14 cellular contexts compared by ENCODE assay signal in genomic region chr1:24640288-24640687, GRCh38. TPM values are rescaled to one million over a fixed set of nuclear protein-coding genes. Genes with fewer than 3 reads are reported as not detected.
DNase-seq lines count a peak whose midpoint lies in the region; ATAC-seq and TF ChIP-seq lines count a peak whose summit lies in the region.
"Had no signal": no experiment of that assay in that cellular context is flagged by ENCODE, and none has a peak within 500 bp of the region (broad histone marks: within the 10 kb centered on the region; RNA-seq: fewer than 3 reads in every experiment).

No MANE protein-coding gene starts in this region.

- no peak overlapping the region for H2AFZ ChIP-seq in neural progenitor cell (replicated peaks)

- H3K4me3 Mint-ChIP-seq in activated CD4-positive, alpha-beta T cell treated with anti-CD3 and anti-CD28 coated beads, Interleukin-2, amount 10 ng/mL, durations not matched to agents 24 days and 14 days = peak overlapping the region; percentile 17
- peak overlapping the region; percentile 98 for H3K4me3 Mint-ChIP-seq in neural progenitor cell

- ATAC-seq in esophagus mucosa = no peak
- ATAC-seq in GM21528 (IDR thresholded peaks at IDR 0.05; ENCODE audit: low FRiP score, unreplicated experiment) = no peak

- H4K20me1 ChIP-seq in neural progenitor cell (ENCODE audit: low read depth) = peaks cover 18% of the 10 kb centered on the region

- peaks cover 31% of the 10 kb centered on the region for H3K79me2 ChIP-seq in neural progenitor cell (ENCODE audit: low read depth)

- H3K9me3 Mint-ChIP-seq in activated CD4-positive, alpha-beta T cell treated with anti-CD3 and anti-CD28 coated beads, Interleukin-2, amount 10 ng/mL, durations not matched to agents 24 days and 14 days = no peaks in the 10 kb centered on the region
- H3K9me3 Mint-ChIP-seq in neural progenitor cell = no peaks in the 10 kb centered on the region

- intact Hi-C loops in activated CD4-positive, alpha-beta T cell treated with anti-CD3 and anti-CD28 coated beads, Interleukin-2, amount 10 ng/mL, durations not matched to agents 24 days and 14 days (cut with micrococcal nuclease) = loop anchor here (5.0 kb wide), 5 partner anchors 158 to 1273 kb away; partner anchors contain the start of genes NIPAL3, SRSF10 and ZNF436

- no peak overlapping the region for H3K4me3 ChIP-seq in choroid plexus epithelial cell (ENCODE audit: low read depth, low read length)
- H3K4me3 ChIP-seq in neural progenitor cell = no peak overlapping the region
- H3K4me3 ChIP-seq: sigmoid colon, upper lobe of left lung had no signal

- H3K4me2 ChIP-seq in neural progenitor cell = no peak overlapping the region

- peaks cover 15% of the 10 kb centered on the region for H3K36me3 Mint-ChIP-seq in activated CD4-positive, alpha-beta T cell treated with anti-CD3 and anti-CD28 coated beads, Interleukin-2, amount 10 ng/mL, durations not matched to agents 24 days and 14 days (ENCODE audit: low read depth)
- peaks cover 4% of the 10 kb centered on the region for H3K36me3 Mint-ChIP-seq in neural progenitor cell

- H3K4me1 ChIP-seq in neural progenitor cell = peaks cover 17% of the 10 kb centered on the region

- H3K36me3 ChIP-seq in neural progenitor cell = peaks cover 2% of the 10 kb centered on the region
- H3K36me3 ChIP-seq: upper lobe of left lung had no signal

- no peak overlapping the region for H3K27ac ChIP-seq in neural progenitor cell

- TF ChIP-seq CTCF in choroid plexus epithelial cell (conservative IDR thresholded peaks at IDR 0.05; ENCODE audit: low read depth, low read length) (no peak), neural progenitor cell (IDR thresholded peaks at IDR 0.05) (no peak)

- no peaks in the 10 kb centered on the region for H3K9me3 ChIP-seq in neural progenitor cell (ENCODE audit: low read depth)
- H3K9me3 ChIP-seq: sigmoid colon, upper lobe of left lung had no signal

- H3K27me3 Mint-ChIP-seq in activated CD4-positive, alpha-beta T cell treated with anti-CD3 and anti-CD28 coated beads, Interleukin-2, amount 10 ng/mL, durations not matched to agents 24 days and 14 days = peaks cover 11% of the 10 kb centered on the region
- H3K27me3 Mint-ChIP-seq in neural progenitor cell (ENCODE audit: insufficient read depth, low read depth) = peaks cover 6% of the 10 kb centered on the region

- no peak overlapping the region for H3K9ac ChIP-seq in neural progenitor cell

- peaks cover 26% of the 10 kb centered on the region for H3K4me1 Mint-ChIP-seq in activated CD4-positive, alpha-beta T cell treated with anti-CD3 and anti-CD28 coated beads, Interleukin-2, amount 10 ng/mL, durations not matched to agents 24 days and 14 days
- H3K4me1 Mint-ChIP-seq in neural progenitor cell = peaks cover 19% of the 10 kb centered on the region

- peaks cover 15% of the 10 kb centered on the region for H3F3A ChIP-seq in neural progenitor cell (ENCODE audit: low read depth)

- H3K27ac Mint-ChIP-seq in activated CD4-positive, alpha-beta T cell treated with anti-CD3 and anti-CD28 coated beads, Interleukin-2, amount 10 ng/mL, durations not matched to agents 24 days and 14 days = no peak overlapping the region
- H3K27ac Mint-ChIP-seq in neural progenitor cell = no peak overlapping the region

- H3K27me3 ChIP-seq in neural progenitor cell = peaks cover 9% of the 10 kb centered on the region
- H3K27me3 ChIP-seq: sigmoid colon, upper lobe of left lung had no signal

- no peak for DNase-seq in activated CD4-positive, alpha-beta T cell treated with anti-CD3 and anti-CD28 coated beads, Interleukin-2, amount 10 ng/mL, durations not matched to agents 24 days and 14 days
- no peak for DNase-seq in activated CD4-positive, alpha-beta T cell treated with anti-CD3 and anti-CD28 coated beads, Interleukin-2, amount 50 U/mL, for 4 hours
- peak; percentile 24 for DNase-seq in HK-2 (ENCODE audit: unreplicated experiment)
- peak; percentile 24 for DNase-seq in choroid plexus epithelial cell (ENCODE audit: low read depth)
- peak; percentile 29 for DNase-seq in neural progenitor cell (ENCODE audit: low spot score)
- DNase-seq in GM03348 (ENCODE audit: low spot score) = no peak
- DNase-seq: activated CD8-positive, alpha-beta memory T cell treated with anti-CD3 and anti-CD28 coated beads for 24 hours; MV-4-11; NK-92 treated with Interleukin-12 subunit alpha and Interleukin-12 subunit beta, amount 100 ng/mL, for 24 hours; sigmoid colon; SW 1271 had no signal

RNA-seq across cellular contexts. Expression of gene SRRM1, which starts 2.8 kb away (rescaled TPM):
- total RNA-seq in activated CD4-positive, alpha-beta T cell treated with anti-CD3 and anti-CD28 coated beads, Interleukin-2, amount 10 ng/mL, durations not matched to agents 24 days and 14 days = 258 and 261 TPM in 2 replicates
- total RNA-seq in neural progenitor cell (ENCODE audit: low replicate concordance) = 125 and 164 TPM in 2 replicates
- total RNA-seq in esophagus mucosa = 81.3 TPM

Comparison
In these comparisons a context has a peak if more than half of its experiments do, and no peak if none do; other contexts are left out.
1. DNase-seq: peak in HK-2 (single experiment), choroid plexus epithelial cell (single experiment) and neural progenitor cell (single experiment); none in activated CD4-positive, alpha-beta T cell treated with anti-CD3 and anti-CD28 coated beads, Interleukin-2, amount 10 ng/mL, durations not matched to agents 24 days and 14 days (single experiment), activated CD4-positive, alpha-beta T cell treated with anti-CD3 and anti-CD28 coated beads, Interleukin-2, amount 50 U/mL, for 4 hours (0 of 2) and GM03348 (single experiment).